Comparison of ENCODE assay signal across 13 cellular contexts in genomic region chr10:47164126-47164799, GRCh38.
DNase-seq lines count a peak whose midpoint lies in the region; ATAC-seq, FAIRE-seq and TF ChIP-seq lines count a peak whose summit lies in the region.
"Had no signal": no experiment of that assay in that cellular context is flagged by ENCODE, and none has a peak within 500 bp of the region (broad histone marks: within the 10 kb centered on the region; RNA-seq: fewer than 3 reads in every experiment).

No MANE protein-coding gene starts in this region.

- peak overlapping the region; percentile 70 for H3K4me2 ChIP-seq in astrocyte (ENCODE audit: low read length)

- peaks cover 4% of the 10 kb centered on the region for H3K36me3 Mint-ChIP-seq in astrocyte (ENCODE audit: low read depth, unreplicated experiment)

- H3K4me1 ChIP-seq in astrocyte (ENCODE audit: insufficient read depth, low read length) = peaks cover 34% of the 10 kb centered on the region

- H3K9me3 ChIP-seq in astrocyte (ENCODE audit: insufficient read depth, low read depth, low read length) = no peaks in the 10 kb centered on the region
- H3K9me3 ChIP-seq: gastroesophageal sphincter had no signal

- no peaks in the 10 kb centered on the region for H4K20me1 ChIP-seq in astrocyte (ENCODE audit: insufficient read depth, low read length)

- H3K27me3 Mint-ChIP-seq in astrocyte (ENCODE audit: low read depth, unreplicated experiment) = no peaks in the 10 kb centered on the region

- no peaks in the 10 kb centered on the region for H3K27me3 ChIP-seq in astrocyte (ENCODE audit: insufficient read depth, low read length)
- H3K27me3 ChIP-seq: gastroesophageal sphincter had no signal

- peak overlapping the region; percentile 75 for H3K27ac ChIP-seq in astrocyte (ENCODE audit: low read depth, low read length)

- peak overlapping the region; percentile 84 for H3K27ac Mint-ChIP-seq in astrocyte (ENCODE audit: unreplicated experiment)

- DNase-seq in CD1c-positive myeloid dendritic cell (ENCODE audit: extremely low spot score) (peak; percentile 25), HTR-8/SVneo (ENCODE audit: insufficient read length, low spot score) (peak; percentile 82), astrocyte (ENCODE audit: low read depth) (peak; percentile 84), islet precursor cell (peak; percentile 54), NCI-H2171 (lab: John Stamatoyannopoulos, UW) (no peak), NCI-H1694 treated with DMSO at 0.1 percent for 48 hours (lab: John Stamatoyannopoulos, UW) (no peak)
- DNase-seq in activated effector memory CD4-positive, alpha-beta T cell treated with Interleukin-2 at 50 U/mL for 16 hours = no peak
- DNase-seq: central memory CD4-positive, alpha-beta T cell; NCI-H2107; OCI-M1 had no signal

- H3K9me3 Mint-ChIP-seq in astrocyte (ENCODE audit: unreplicated experiment) = peaks cover 17% of the 10 kb centered on the region

- no peak overlapping the region for H2AFZ ChIP-seq in astrocyte (ENCODE audit: low read depth, low read length)

- peak overlapping the region; percentile 35 for H3K4me3 Mint-ChIP-seq in astrocyte (ENCODE audit: unreplicated experiment)
- H3K4me3 Mint-ChIP-seq: neural crest cell had no signal

- H3K79me2 ChIP-seq in astrocyte (ENCODE audit: insufficient read depth, low read length) = no peaks in the 10 kb centered on the region

- no peaks in the 10 kb centered on the region for H3K36me3 ChIP-seq in astrocyte (ENCODE audit: insufficient read depth, low read length)
- H3K36me3 ChIP-seq: gastroesophageal sphincter had no signal

- peak overlapping the region; percentile 9 for H3K4me3 ChIP-seq in astrocyte (ENCODE audit: insufficient read depth, low read depth, low read length)
- H3K4me3 ChIP-seq: gastroesophageal sphincter had no signal

- no peak for FAIRE-seq in HTR-8/SVneo (lab: Jason Lieb, UNC)
- FAIRE-seq in astrocyte (lab: Jason Lieb, UNC) = no peak

- peak overlapping the region; percentile 55 for H3K9ac ChIP-seq in astrocyte (ENCODE audit: low read length)

- no peak for TF ChIP-seq CTCF in astrocyte (IDR thresholded peaks at IDR 0.05; ENCODE audit: insufficient read depth, low read depth, low read length)

- ATAC-seq in GM18867 (IDR thresholded peaks at IDR 0.05; ENCODE audit: unreplicated experiment) = no peak
- ATAC-seq: gastroesophageal sphincter had no signal

- peaks cover 20% of the 10 kb centered on the region for H3K4me1 Mint-ChIP-seq in astrocyte (ENCODE audit: low read depth, unreplicated experiment)

Comparison
In these comparisons a context has a peak if more than half of its experiments do, and no peak if none do; other contexts are left out.
1. DNase-seq: peak in CD1c-positive myeloid dendritic cell (single experiment), HTR-8/SVneo (single experiment), astrocyte (single experiment) and islet precursor cell (single experiment); none in NCI-H2171 (single experiment), activated effector memory CD4-positive, alpha-beta T cell treated with Interleukin-2 at 50 U/mL for 16 hours (single experiment) and NCI-H1694 treated with DMSO at 0.1 percent for 48 hours (single experiment).